In genomic region chr22:48783821-48784266, GRCh38 we compare ENCODE assay signal across 1 cellular context.
TF ChIP-seq lines count a peak whose summit lies in the region.

No MANE protein-coding gene starts in this region.

TF ChIP-seq in HepG2, 621 proteins besides CTCF, POLR2A, EP300 and RAD21 (continued from another document and continues in another):
- TF ChIP-seq PREB (CRISPR knock-in tag; IDR thresholded peaks at IDR 0.05), result no peak
- peak; percentile 65; the same call in 1 of the 2 replicates for TF ChIP-seq FOXO1 (CRISPR knock-in tag; IDR thresholded peaks at IDR 0.05)
- 0 out of 2 replicates have a peak, but pooled peaks have one; percentile 11 for TF ChIP-seq JUND (CRISPR knock-in tag; IDR thresholded peaks at IDR 0.05)
- peak; percentile 75; the same call in 1 of the 2 replicates for TF ChIP-seq TBX2 (CRISPR knock-in tag; IDR thresholded peaks at IDR 0.05; ENCODE audit: borderline replicate concordance)
- 0 out of 2 replicates have a peak, but pooled peaks have one; percentile 13 for TF ChIP-seq ZNF264 (CRISPR knock-in tag; IDR thresholded peaks at IDR 0.05)
- no peak for TF ChIP-seq CREB3 (CRISPR knock-in tag; IDR thresholded peaks at IDR 0.05)
- no peak for TF ChIP-seq ZNF225 (CRISPR knock-in tag; IDR thresholded peaks at IDR 0.05)
- 0 out of 2 replicates have a peak, but pooled peaks have one; percentile 42 for TF ChIP-seq ZNF800 (CRISPR knock-in tag; IDR thresholded peaks at IDR 0.05)
- TF ChIP-seq MIXL1 (CRISPR knock-in tag; IDR thresholded peaks at IDR 0.05), result 0 out of 2 replicates have a peak, but pooled peaks have one; percentile 29
- TF ChIP-seq SP5 (CRISPR knock-in tag; IDR thresholded peaks at IDR 0.05; ENCODE audit: borderline replicate concordance, low read depth), result 0 out of 2 replicates have a peak, but pooled peaks have one; percentile 38
- peak; percentile 59 for TF ChIP-seq ELF1 (CRISPR knock-in tag; IDR thresholded peaks at IDR 0.05)
- peak; percentile 58; the same call in 1 of the 2 replicates for TF ChIP-seq GABPB1 (CRISPR knock-in tag; IDR thresholded peaks at IDR 0.05)
- peak; percentile 35; the same call in 1 of the 2 replicates for TF ChIP-seq MED1 (CRISPR knock-in tag; IDR thresholded peaks at IDR 0.05)
- 0 out of 2 replicates have a peak, but pooled peaks have one; percentile 17 for TF ChIP-seq ZNF580 (CRISPR knock-in tag; IDR thresholded peaks at IDR 0.05; ENCODE audit: borderline replicate concordance, low read depth)
- TF ChIP-seq ARNT (IDR thresholded peaks at IDR 0.05), result no peak
- TF ChIP-seq TARDBP (CRISPR knock-in tag; IDR thresholded peaks at IDR 0.05), result 0 out of 2 replicates have a peak, but pooled peaks have one; percentile 34
- TF ChIP-seq ETV5 (CRISPR knock-in tag; IDR thresholded peaks at IDR 0.05; ENCODE audit: borderline replicate concordance), result peak; percentile 72; the same call in 1 of the 2 replicates
- 0 out of 2 replicates have a peak, but pooled peaks have one; percentile 25 for TF ChIP-seq HOXA3 (CRISPR knock-in tag; IDR thresholded peaks at IDR 0.05)
- TF ChIP-seq ZNF383 (CRISPR knock-in tag; IDR thresholded peaks at IDR 0.05; ENCODE audit: borderline replicate concordance), result no peak
- no peak for TF ChIP-seq SP2 (CRISPR knock-in tag; IDR thresholded peaks at IDR 0.05)
- 0 out of 2 replicates have a peak, but pooled peaks have one; percentile 44 for TF ChIP-seq POGZ (CRISPR knock-in tag; IDR thresholded peaks at IDR 0.05)
- TF ChIP-seq NR2F6 (IDR thresholded peaks at IDR 0.05), result peak; percentile 40; the same call in 1 of the 2 replicates
- TF ChIP-seq NR2F6 (CRISPR knock-in tag; IDR thresholded peaks at IDR 0.05), result peak; percentile 53; the same call in 1 of the 2 replicates
- no peak for TF ChIP-seq ZNF883 (CRISPR knock-in tag; IDR thresholded peaks at IDR 0.05; ENCODE audit: not compliant biosample characterization)
- TF ChIP-seq ZMYM2 (CRISPR knock-in tag; IDR thresholded peaks at IDR 0.05), result 0 out of 2 replicates have a peak, but pooled peaks have one; percentile 26
- no peak for TF ChIP-seq XBP1 (CRISPR knock-in tag; IDR thresholded peaks at IDR 0.05)
- TF ChIP-seq ZNF10 (CRISPR knock-in tag; IDR thresholded peaks at IDR 0.05; ENCODE audit: borderline replicate concordance, low read depth), result no peak
- no peak for TF ChIP-seq RORA (CRISPR knock-in tag; IDR thresholded peaks at IDR 0.05)
- no peak for TF ChIP-seq PLSCR1 (CRISPR knock-in tag; IDR thresholded peaks at IDR 0.05; ENCODE audit: borderline replicate concordance)
- peak; percentile 82 for TF ChIP-seq PAXIP1 (CRISPR knock-in tag; conservative IDR thresholded peaks at IDR 0.05)
- TF ChIP-seq ZNF563 (CRISPR knock-in tag; IDR thresholded peaks at IDR 0.05), result no peak
- no peak for TF ChIP-seq MAFG (CRISPR knock-in tag; IDR thresholded peaks at IDR 0.05)
- TF ChIP-seq RXRB (CRISPR knock-in tag; IDR thresholded peaks at IDR 0.05; ENCODE audit: borderline replicate concordance), result peak; percentile 59; the same call in 1 of the 2 replicates
- TF ChIP-seq ZNF687 (CRISPR knock-in tag; IDR thresholded peaks at IDR 0.05), result peak; percentile 64
- TF ChIP-seq TEAD3 (CRISPR knock-in tag; optimal IDR thresholded peaks at IDR 0.05; ENCODE audit: borderline replicate concordance), result peak; percentile 14
- TF ChIP-seq KDM2A (CRISPR knock-in tag; IDR thresholded peaks at IDR 0.05; ENCODE audit: borderline replicate concordance, low read depth), result 0 out of 2 replicates have a peak, but pooled peaks have one; percentile 16
- TF ChIP-seq HNF1B (CRISPR knock-in tag; IDR thresholded peaks at IDR 0.05), result peak; percentile 80
- no peak for TF ChIP-seq ZNF263 (CRISPR knock-in tag; IDR thresholded peaks at IDR 0.05)
- no peak for TF ChIP-seq GABPA (IDR thresholded peaks at IDR 0.05; ENCODE audit: low read depth, low read length)
- peak; percentile 26; the same call in 1 of the 2 replicates for TF ChIP-seq GABPA (CRISPR knock-in tag; IDR thresholded peaks at IDR 0.05; ENCODE audit: low read depth)
- TF ChIP-seq SALL1 (CRISPR knock-in tag; IDR thresholded peaks at IDR 0.05), result peak; percentile 39; the same call in 1 of the 2 replicates
- peak; percentile 80; the same call in 1 of the 2 replicates for TF ChIP-seq AHDC1 (CRISPR knock-in tag; IDR thresholded peaks at IDR 0.05; ENCODE audit: borderline replicate concordance)
